Comparison of ENCODE assay signal across 8 cellular contexts in genomic region chr2:189347540-189347939, GRCh38.
DNase-seq lines count a peak whose midpoint lies in the region; ATAC-seq and TF ChIP-seq lines count a peak whose summit lies in the region.

No MANE protein-coding gene starts in this region.

- TF ChIP-seq CTCF in DND-41 (IDR thresholded peaks at IDR 0.05; ENCODE audit: borderline replicate concordance, extremely low read depth, low read length, poor library complexity, severe bottlenecking): peak; percentile 52

- H3K4me1 Mint-ChIP-seq in activated naive CD8-positive, alpha-beta T cell (ENCODE audit: low read depth): peaks cover 29% of the 10 kb centered on the region

- H3K4me1 ChIP-seq in DND-41 (ENCODE audit: insufficient read depth, low read length) (peaks cover 7% of the 10 kb centered on the region), skeletal muscle tissue (ENCODE audit: control insufficient read depth in 3 of 3, insufficient read depth in 3 of 3, low read length in 3 of 3) (peaks cover 0 to 7% (median 2%) of the 10 kb centered on the region in 3 donors)

- H3K27ac ChIP-seq in DND-41 (ENCODE audit: low read length) (peak overlapping the region; percentile 14; the same call in 1 of the 2 replicates), skeletal muscle tissue (ENCODE audit: low read depth, low read length) (peak overlapping the region; percentile 34)

- H3K4me2 ChIP-seq in DND-41 (ENCODE audit: insufficient read depth, low read length): no peak overlapping the region

- peak overlapping the region; percentile 78 for H3K27ac Mint-ChIP-seq in activated naive CD8-positive, alpha-beta T cell

- no peaks in the 10 kb centered on the region for H3K79me2 ChIP-seq in DND-41 (ENCODE audit: insufficient read depth, low read length)

- ATAC-seq in DND-41 (ENCODE audit: insufficient read depth, low read depth): peak; percentile 72
- ATAC-seq in GM19372 (IDR thresholded peaks at IDR 0.05; ENCODE audit: low read depth, unreplicated experiment): peak; percentile 82
- ATAC-seq in HG03565 (IDR thresholded peaks at IDR 0.05; ENCODE audit: unreplicated experiment): peak; percentile 74
- ATAC-seq in left cardiac atrium: peak; percentile 80 to 89

- no peaks in the 10 kb centered on the region for H3K9me3 Mint-ChIP-seq in activated naive CD8-positive, alpha-beta T cell (ENCODE audit: low read depth)

- peaks cover 5% of the 10 kb centered on the region for H3K9me3 ChIP-seq in DND-41 (ENCODE audit: insufficient read depth, low read length, severe bottlenecking)
- H3K9me3 ChIP-seq in skeletal muscle tissue (ENCODE audit: control insufficient read depth in 3 of 3, low read length in 3 of 3): no peaks in the 10 kb centered on the region

- H3K36me3 Mint-ChIP-seq in activated naive CD8-positive, alpha-beta T cell: no peaks in the 10 kb centered on the region

- H3K27me3 Mint-ChIP-seq in activated naive CD8-positive, alpha-beta T cell: no peaks in the 10 kb centered on the region

- DNase-seq in DND-41 (peak; percentile 20), left cardiac atrium (no peak), germinal center (ENCODE audit: low spot score) (no peak)
- DNase-seq in activated naive CD4-positive, alpha-beta T cell treated with anti-CD3 and anti-CD28 coated beads, Interleukin-2, amount 50 U/mL, for 16 hours: no peak

- peak overlapping the region; percentile 30; the same call in 1 of the 2 replicates for H2AFZ ChIP-seq in DND-41 (ENCODE audit: low read depth, low read length)

- intact Hi-C loops in left cardiac atrium (cut with DNase I): no loop called here

- no peak overlapping the region for H3K4me3 Mint-ChIP-seq in activated naive CD8-positive, alpha-beta T cell

- no peaks in the 10 kb centered on the region for H4K20me1 ChIP-seq in DND-41 (ENCODE audit: insufficient read depth, low read length)

- H3K36me3 ChIP-seq in DND-41 (ENCODE audit: insufficient read depth, low read length) (no peaks in the 10 kb centered on the region), skeletal muscle tissue (ENCODE audit: control insufficient read depth in 3 of 3, insufficient read depth in 3 of 3, low read length in 3 of 3) (no peaks in the 10 kb centered on the region)

- H3K9ac ChIP-seq in DND-41 (ENCODE audit: low read depth, low read length): no peak overlapping the region
- H3K9ac ChIP-seq in skeletal muscle tissue (ENCODE audit: low read depth in 1 of 3, low read length in 3 of 3): peak overlapping the region in 1 of 3 donors; percentile 10

- no peak overlapping the region for H3K4me3 ChIP-seq in DND-41 (ENCODE audit: low read depth in 1 of 2, low read length in 2 of 2)
- H3K4me3 ChIP-seq in skeletal muscle tissue (ENCODE audit: low read length in 3 of 3): peak overlapping the region in 1 of 3 donors; percentile 12

- H3K27me3 ChIP-seq in DND-41 (ENCODE audit: insufficient read depth, low read length, poor library complexity): no peaks in the 10 kb centered on the region
- H3K27me3 ChIP-seq in skeletal muscle tissue (ENCODE audit: control insufficient read depth in 3 of 3, insufficient read depth in 3 of 3, low read length in 3 of 3): no peaks in the 10 kb centered on the region
